In the genomic region with DNA sequence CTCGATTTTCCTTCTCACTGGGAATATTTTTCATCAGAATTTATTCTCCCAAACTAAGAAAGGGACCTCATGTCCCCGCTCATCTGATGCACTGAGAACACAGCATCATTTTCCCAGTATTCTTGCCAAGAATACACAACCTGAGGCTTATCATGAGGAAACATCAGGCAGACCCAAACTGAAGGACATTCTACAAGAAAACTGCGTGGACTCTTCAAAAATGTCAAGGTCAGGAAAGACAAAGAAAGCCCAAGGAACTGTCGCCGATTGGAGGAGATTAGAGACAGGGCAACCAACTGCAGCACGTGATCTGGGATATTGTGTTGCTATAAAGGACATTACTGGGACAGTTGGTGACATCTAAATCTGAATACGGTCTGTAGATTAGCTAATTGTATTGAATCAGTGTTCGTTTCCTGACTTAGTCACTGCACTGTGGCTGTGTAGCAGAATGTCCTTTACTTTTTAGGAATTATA, we compare ENCODE assay signal across 9 cellular contexts.
DNase-seq lines count a peak whose midpoint lies in the region; ATAC-seq lines count a peak whose summit lies in the region.
"Had no signal": no experiment of that assay in that cellular context is flagged by ENCODE, and none has a peak within 500 bp of the region (broad histone marks: within the 10 kb centered on the region; RNA-seq: fewer than 3 reads in every experiment).

No MANE protein-coding gene starts in this region.

- H3K27ac ChIP-seq in cingulate gyrus (ENCODE audit: low read depth, low read length), result peak overlapping the region; percentile 29
- no peak overlapping the region for H3K27ac ChIP-seq in mesenchymal stem cell (ENCODE audit: low read length, poor library complexity, severe bottlenecking)
- peak overlapping the region; percentile 35 for H3K27ac ChIP-seq in substantia nigra (ENCODE audit: low read depth, low read length, poor library complexity, severe bottlenecking)

- no peak for ATAC-seq in GM19397 (IDR thresholded peaks at IDR 0.05; ENCODE audit: unreplicated experiment)
- no peak for ATAC-seq in HG02759 (IDR thresholded peaks at IDR 0.05; ENCODE audit: unreplicated experiment)

- no peak overlapping the region for H3K4me2 ChIP-seq in mesenchymal stem cell (ENCODE audit: low read length, poor library complexity, severe bottlenecking)

- H4K8ac ChIP-seq in mesenchymal stem cell (ENCODE audit: low read length), result no peak overlapping the region

- no peak overlapping the region for H3K23ac ChIP-seq in mesenchymal stem cell (ENCODE audit: low read length in 2 of 2)

- no peak overlapping the region for H2BK120ac ChIP-seq in mesenchymal stem cell (ENCODE audit: low read depth, low read length)

- H2BK12ac ChIP-seq in mesenchymal stem cell (ENCODE audit: low read length in 2 of 2), result peak overlapping the region in 1 of 2 experiments; percentile 47

- H3K27me3 ChIP-seq in mesenchymal stem cell (ENCODE audit: control insufficient read depth in 1 of 2, insufficient read depth in 1 of 2, low read length in 2 of 2), result no peaks in the 10 kb centered on the region

- no peak overlapping the region for H4K91ac ChIP-seq in mesenchymal stem cell (ENCODE audit: low read length)

- H3K9me3 ChIP-seq in mesenchymal stem cell (ENCODE audit: control insufficient read depth, low read length), result no peaks in the 10 kb centered on the region

- H2BK15ac ChIP-seq in mesenchymal stem cell (ENCODE audit: low read depth, poor library complexity, severe bottlenecking), result no peak overlapping the region

- peaks cover 7% of the 10 kb centered on the region for H3K4me1 ChIP-seq in mesenchymal stem cell (ENCODE audit: control insufficient read depth, insufficient read depth, low read depth, low read length)

- H2BK5ac ChIP-seq in mesenchymal stem cell (ENCODE audit: low read depth, low read length, poor library complexity, severe bottlenecking), result no peak overlapping the region

- no peak overlapping the region for H3K4ac ChIP-seq in mesenchymal stem cell (ENCODE audit: low read depth in 1 of 2, low read length in 2 of 2)

- H3K9ac ChIP-seq in mesenchymal stem cell (ENCODE audit: low read length), result peak overlapping the region; percentile 88

- no peaks in the 10 kb centered on the region for H3K36me3 ChIP-seq in mesenchymal stem cell (ENCODE audit: control insufficient read depth in 1 of 2, insufficient read depth in 2 of 2, low read depth in 1 of 2, low read length in 2 of 2)

- H3K79me1 ChIP-seq in mesenchymal stem cell (replicated peaks; ENCODE audit: low read length, poor library complexity, severe bottlenecking), result no peaks in the 10 kb centered on the region

- 61% methylated on average over 8 of the region's 8 CpGs for WGBS in mesenchymal stem cell

- H2AFZ ChIP-seq in mesenchymal stem cell (ENCODE audit: low read depth, low read length), result no peak overlapping the region

- peak overlapping the region in 1 of 2 experiments; percentile 74 for H3K4me3 ChIP-seq in mesenchymal stem cell (ENCODE audit: insufficient read depth in 1 of 2, low read depth in 1 of 2, low read length in 2 of 2)

- H2AK5ac ChIP-seq in mesenchymal stem cell (ENCODE audit: low read length, severe bottlenecking), result no peak overlapping the region

- no peak overlapping the region for H3K18ac ChIP-seq in mesenchymal stem cell (ENCODE audit: low read depth in 1 of 2, low read length in 2 of 2)

- no peak overlapping the region for H3K14ac ChIP-seq in mesenchymal stem cell (ENCODE audit: low read length in 2 of 2)

- peak; percentile 8 for DNase-seq in NCI-H82 treated with DMSO at 0.1 percent for 48 hours (lab: John Stamatoyannopoulos, UW; ENCODE audit: unreplicated experiment)
- DNase-seq in mesenchymal stem cell, result peak; percentile 20
- peak in 7 of 49 donors; percentile 5 to 41 (median 12) for DNase-seq in substantia nigra (lab: John Stamatoyannopoulos, UW)
- no peak for DNase-seq in NCI-H2227 treated with DMSO at 0.1 percent for 48 hours (lab: John Stamatoyannopoulos, UW)
- no peak for DNase-seq in stimulated activated CD4-positive, alpha-beta T cell treated with anti-CD3 and anti-CD28 coated beads, Interleukin-2, amount 100 ng/mL, for 48 hours
- DNase-seq: activated gamma-delta T cell had no signal

Comparison
In these comparisons a context has a peak if more than half of its experiments do, and no peak if none do; other contexts are left out.
1. DNase-seq: peak in NCI-H82 treated with DMSO at 0.1 percent for 48 hours (single experiment) and mesenchymal stem cell (single experiment); none in NCI-H2227 treated with DMSO at 0.1 percent for 48 hours (single experiment) and stimulated activated CD4-positive, alpha-beta T cell treated with anti-CD3 and anti-CD28 coated beads, Interleukin-2, amount 100 ng/mL, for 48 hours (0 of 2).